12 cellular contexts compared by ENCODE assay signal in the genomic region with DNA sequence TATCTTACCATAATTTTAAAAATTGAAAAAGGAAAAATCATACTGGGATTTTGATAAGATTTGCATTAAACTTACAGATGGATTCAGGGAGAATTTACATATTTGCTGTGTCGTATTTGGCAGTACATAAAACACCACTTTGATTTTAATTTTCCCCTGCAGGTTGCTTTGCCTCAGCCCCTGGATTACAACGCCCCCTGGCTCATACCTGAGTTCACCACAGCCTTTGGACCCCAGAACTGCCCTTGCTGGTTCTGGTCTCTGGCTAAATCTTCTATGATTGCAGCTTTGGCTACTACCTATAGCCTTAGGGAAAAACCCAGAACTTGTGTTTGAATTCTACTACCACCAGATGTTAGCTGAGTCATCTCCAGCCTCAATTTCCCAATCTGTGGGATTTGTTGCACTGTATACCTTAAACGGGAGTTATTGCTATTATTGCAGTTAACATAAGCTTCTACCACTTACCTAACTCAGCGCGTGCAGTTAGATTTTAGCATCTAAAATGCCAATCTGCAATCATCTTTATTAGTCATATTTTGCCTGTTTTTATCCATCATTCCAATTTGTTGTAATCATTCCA.
DNase-seq lines count a peak whose midpoint lies in the region; ATAC-seq and TF ChIP-seq lines count a peak whose summit lies in the region.
"Had no signal": no experiment of that assay in that cellular context is flagged by ENCODE, and none has a peak within 500 bp of the region (broad histone marks: within the 10 kb centered on the region; RNA-seq: fewer than 3 reads in every experiment).

No MANE protein-coding gene starts in this region.

- ATAC-seq in Right ventricle myocardium superior (ENCODE audit: poor library complexity) (no peak), HG03457 (IDR thresholded peaks at IDR 0.05; ENCODE audit: unreplicated experiment) (no peak)

- H3K27ac ChIP-seq in left ventricle myocardium inferior (replicated peaks) (no peak overlapping the region), OCI-LY1 (ENCODE audit: low read depth, low read length, poor library complexity, severe bottlenecking) (no peak overlapping the region)
- H3K27ac ChIP-seq: right atrium auricular region had no signal

- H3K27me3 ChIP-seq in left ventricle myocardium inferior (ENCODE audit: low read depth) (no peaks in the 10 kb centered on the region), OCI-LY1 (ENCODE audit: insufficient read depth, low read length) (no peaks in the 10 kb centered on the region; the same call in 1 of the 2 replicates)
- H3K27me3 ChIP-seq: right atrium auricular region had no signal

- no peaks in the 10 kb centered on the region for H4K20me1 ChIP-seq in OCI-LY1 (ENCODE audit: insufficient read depth, low read length)

- intact Hi-C loops in left ventricle myocardium inferior (cut with micrococcal nuclease), result no loop called here
- intact Hi-C loops in Right ventricle myocardium superior (cut with DNase I), result no loop called here

- TF ChIP-seq CTCF in left ventricle myocardium inferior (IDR thresholded peaks at IDR 0.05; ENCODE audit: borderline replicate concordance), result peak; percentile 20
- TF ChIP-seq CTCF in OCI-LY1 (IDR thresholded peaks at IDR 0.05; ENCODE audit: low read length), result peak; percentile 42; the same call in 1 of the 2 replicates
- TF ChIP-seq CTCF in fibroblast of mammary gland (conservative IDR thresholded peaks at IDR 0.05; ENCODE audit: control insufficient read depth, insufficient read depth, low read depth, low read length), result peak; percentile 12
- no peak for TF ChIP-seq CTCF in foreskin fibroblast (IDR thresholded peaks at IDR 0.05; ENCODE audit: low read depth, low read length)

- no peak overlapping the region for H3K9ac ChIP-seq in OCI-LY1 (ENCODE audit: low read length)

- no peaks in the 10 kb centered on the region for H3F3A ChIP-seq in OCI-LY1 (ENCODE audit: insufficient read depth, low read length)

- no peaks in the 10 kb centered on the region for H3K9me2 ChIP-seq in OCI-LY1 (ENCODE audit: low read depth, low read length)

- no peak overlapping the region for H3K4me3 ChIP-seq in left ventricle myocardium inferior
- no peak overlapping the region for H3K4me3 ChIP-seq in OCI-LY1 (ENCODE audit: low read depth, low read length, poor library complexity, severe bottlenecking)
- H3K4me3 ChIP-seq in fibroblast of mammary gland (ENCODE audit: control insufficient read depth, low read depth, low read length), result no peak overlapping the region
- no peak overlapping the region for H3K4me3 ChIP-seq in foreskin fibroblast (ENCODE audit: low read depth in 1 of 2, low read length in 2 of 2)
- H3K4me3 ChIP-seq: right atrium auricular region had no signal

- DNase-seq in left ventricle myocardium inferior (no peak), Right ventricle myocardium superior (no peak), fibroblast of mammary gland (ENCODE audit: low read depth) (no peak), foreskin fibroblast (no peak), activated gamma-delta T cell (lab: John Stamatoyannopoulos, UW) (no peak)
- DNase-seq in activated CD8-positive, alpha-beta memory T cell treated with anti-CD3 and anti-CD28 coated beads for 24 hours, result no peak
- DNase-seq: activated CD4-positive, alpha-beta T cell treated with anti-CD3 and anti-CD28 coated beads, Interleukin-2, amount 50 U/mL, for 4 hours; central memory CD4-positive, alpha-beta T cell; NCI-H1048 had no signal

- H3K4me1 ChIP-seq in left ventricle myocardium inferior (no peaks in the 10 kb centered on the region), OCI-LY1 (ENCODE audit: insufficient read depth, low read length, severe bottlenecking) (no peaks in the 10 kb centered on the region)
- H3K4me1 ChIP-seq: right atrium auricular region had no signal

- no peaks in the 10 kb centered on the region for H3K36me3 ChIP-seq in left ventricle myocardium inferior
- no peaks in the 10 kb centered on the region for H3K36me3 ChIP-seq in OCI-LY1 (ENCODE audit: insufficient read depth, low read length)
- H3K36me3 ChIP-seq: right atrium auricular region had no signal

- H3K9me3 ChIP-seq in left ventricle myocardium inferior (replicated peaks) (no peaks in the 10 kb centered on the region), OCI-LY1 (ENCODE audit: low read length) (no peaks in the 10 kb centered on the region)
- H3K9me3 ChIP-seq: right atrium auricular region had no signal

- H2AFZ ChIP-seq in OCI-LY1 (ENCODE audit: low read length), result no peak overlapping the region

- H3K79me2 ChIP-seq in OCI-LY1 (ENCODE audit: insufficient read depth, low read length), result no peaks in the 10 kb centered on the region

- no peak overlapping the region for H3K4me2 ChIP-seq in OCI-LY1 (ENCODE audit: low read length)
